16 cellular contexts compared by ENCODE assay signal in the genomic region with DNA sequence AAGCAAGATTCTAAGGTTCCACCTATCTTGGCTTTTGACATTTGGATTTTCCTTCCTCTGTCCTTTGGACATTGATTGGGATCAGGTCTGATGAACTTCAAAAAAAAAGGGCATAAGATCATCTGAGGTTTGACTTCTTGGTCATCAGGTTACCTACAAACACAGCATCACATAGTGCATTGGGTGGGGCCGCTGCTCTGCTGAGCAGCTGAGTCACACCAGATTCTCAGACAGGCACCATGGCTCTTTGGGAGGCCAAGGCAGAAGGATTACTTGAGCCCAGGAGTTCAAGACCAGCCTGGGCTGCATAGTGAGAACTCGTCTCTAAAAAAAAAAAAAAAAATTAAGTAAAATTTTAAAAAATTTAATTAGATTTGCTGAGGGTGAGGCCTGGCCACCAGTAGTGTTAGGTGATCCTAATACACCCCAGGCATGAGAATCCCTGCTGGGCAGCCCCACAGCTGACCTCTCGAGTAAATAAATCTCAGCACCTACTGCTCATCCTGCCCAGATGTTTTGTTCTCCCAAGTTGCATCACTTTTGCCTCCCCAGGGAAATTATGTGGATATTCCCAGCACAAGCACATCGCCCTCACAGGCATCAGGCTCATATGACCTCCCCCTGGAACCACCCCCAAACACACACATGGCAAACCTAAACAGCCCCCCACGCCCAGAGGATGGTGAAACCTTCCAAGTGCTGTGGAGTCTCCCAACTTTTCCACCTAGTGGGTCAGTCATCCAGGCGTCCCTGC. TPM values are rescaled to one million over a fixed set of nuclear protein-coding genes. Genes with fewer than 3 reads are reported as not detected.
A peak's percentile ranks its signal among the peaks of the same experiment; 100 is the strongest.
DNase-seq lines count a peak whose midpoint lies in the region; ATAC-seq, FAIRE-seq and TF ChIP-seq lines count a peak whose summit lies in the region.
"Had no signal": no experiment of that assay in that cellular context is flagged by ENCODE, and none has a peak within 500 bp of the region (broad histone marks: within the 10 kb centered on the region; RNA-seq: fewer than 3 reads in every experiment).

No MANE protein-coding gene starts in this region.

- H3K36me3 ChIP-seq in ACC112 (ENCODE audit: insufficient read depth, low read length) (peaks cover 63% of the 10 kb centered on the region), osteoblast (ENCODE audit: insufficient read depth, low read length) (peaks cover 63% of the 10 kb centered on the region)
- H3K36me3 ChIP-seq: HAP-1 had no signal

- no peak overlapping the region for H2AFZ ChIP-seq in ACC112 (ENCODE audit: low read length, unreplicated experiment)
- no peak overlapping the region for H2AFZ ChIP-seq in osteoblast (ENCODE audit: low read length)

- no peak overlapping the region for H3K4me2 ChIP-seq in osteoblast (ENCODE audit: insufficient read depth, low read length)

- ATAC-seq in GM18873 (IDR thresholded peaks at IDR 0.05; ENCODE audit: low FRiP score, unreplicated experiment) (no peak), GM18867 (IDR thresholded peaks at IDR 0.05; ENCODE audit: unreplicated experiment) (no peak), right cardiac atrium (no peak)

- DNase-seq in RCC 7860 (ENCODE audit: low spot score), result peak; percentile 22
- no peak for DNase-seq in epithelial cell of prostate (ENCODE audit: low read depth, low spot score)
- DNase-seq in osteoblast (ENCODE audit: insufficient read length, low spot score, missing footprints), result no peak
- no peak for DNase-seq in effector CD8-positive, alpha-beta T cell (lab: John Stamatoyannopoulos, UW)
- no peak for DNase-seq in right cardiac atrium
- DNase-seq: DMS 273 treated with DMSO at 0.1 percent for 48 hours, MV-4-11, NCI-H1417 treated with DMSO at 0.1 percent for 48 hours, NCI-H2029, NCI-H2171 treated with DMSO at 0.1 percent for 48 hours, NCI-H510A had no signal

- peaks cover 8% of the 10 kb centered on the region for H3K9me3 ChIP-seq in osteoblast (ENCODE audit: low read depth, low read length)
- no peaks in the 10 kb centered on the region for H3K9me3 ChIP-seq in right cardiac atrium (ENCODE audit: control insufficient read depth, low read length)

- intact Hi-C loops in right cardiac atrium (cut with DNase I), result no loop called here

- H3K27ac ChIP-seq in ACC112 (ENCODE audit: low read depth, low read length), result peak overlapping the region; percentile 77
- peak overlapping the region; percentile 96 for H3K27ac ChIP-seq in epithelial cell of prostate
- peak overlapping the region; percentile 33 for H3K27ac ChIP-seq in osteoblast (ENCODE audit: low read depth, low read length)
- H3K27ac ChIP-seq in right cardiac atrium (ENCODE audit: low read length), result no peak overlapping the region

- no peak for FAIRE-seq in RCC 7860 (lab: Jason Lieb, UNC)

- H3K4me1 ChIP-seq in ACC112 (ENCODE audit: control insufficient read depth, insufficient read depth, low read length, unreplicated experiment) (peaks cover 35% of the 10 kb centered on the region), osteoblast (ENCODE audit: insufficient read depth, low read length) (peaks cover 26% of the 10 kb centered on the region), right cardiac atrium (ENCODE audit: control insufficient read depth, insufficient read depth, low read length) (no peaks in the 10 kb centered on the region)
- H3K4me1 ChIP-seq: HAP-1 had no signal

- H3K27me3 ChIP-seq in ACC112 (ENCODE audit: insufficient read depth, low read length) (no peaks in the 10 kb centered on the region), osteoblast (ENCODE audit: insufficient read depth, low read length) (no peaks in the 10 kb centered on the region), right cardiac atrium (ENCODE audit: control insufficient read depth, insufficient read depth) (no peaks in the 10 kb centered on the region)

- H4K20me1 ChIP-seq in osteoblast (ENCODE audit: insufficient read depth, low read length), result peaks cover 3% of the 10 kb centered on the region

- peaks cover 93% of the 10 kb centered on the region for H3K79me2 ChIP-seq in ACC112 (ENCODE audit: control insufficient read depth, insufficient read depth, low read length, unreplicated experiment)
- peaks cover 100% of the 10 kb centered on the region for H3K79me2 ChIP-seq in osteoblast (ENCODE audit: insufficient read depth, low read length)

- 83% methylated on average over 6 of the region's 6 CpGs for WGBS in right cardiac atrium

- H3K4me3 ChIP-seq in ACC112 (ENCODE audit: low read depth, low read length) (no peak overlapping the region), osteoblast (ENCODE audit: insufficient read depth, low read length) (no peak overlapping the region), right cardiac atrium (ENCODE audit: low read length) (no peak overlapping the region)
- H3K4me3 ChIP-seq: HAP-1 had no signal

- no peak for TF ChIP-seq CTCF in osteoblast (IDR thresholded peaks at IDR 0.05; ENCODE audit: extremely low read depth, low read depth, low read length)

RNA-seq across cellular contexts. Expression of a gene that starts 5.3 kb away (rescaled TPM):
- total RNA-seq in osteoblast (25.7 and 32.1 TPM in 2 replicates), right cardiac atrium (100 to 1,000 TPM in 3 of 4 donors, 10 to 100 TPM in 1; 57.8 to 189 (median 143) TPM)
- 138 TPM for polyA plus RNA-seq in right cardiac atrium
- polyA plus RNA-seq: IgD-negative memory B cell had no signal
